In genomic region chr12:49648722-49649032, GRCh38 we compare ENCODE assay signal across 2 cellular contexts.
TF ChIP-seq lines count a peak whose summit lies in the region.

No MANE protein-coding gene starts in this region.

TF ChIP-seq in HepG2, 621 proteins besides CTCF, POLR2A, EP300 and RAD21:
- TF ChIP-seq MYPOP (CRISPR knock-in tag; IDR thresholded peaks at IDR 0.05) (no peak), NPAS2 (CRISPR knock-in tag; IDR thresholded peaks at IDR 0.05; ENCODE audit: borderline replicate concordance) (no peak), ARID2 (CRISPR knock-in tag; IDR thresholded peaks at IDR 0.05; ENCODE audit: borderline replicate concordance) (no peak), POGK (CRISPR knock-in tag; conservative IDR thresholded peaks at IDR 0.05) (no peak), PHB2 (IDR thresholded peaks at IDR 0.05; ENCODE audit: partially characterized antibody) (no peak)
TF ChIP-seq in HepG2: peak in this region for 0.

TF ChIP-seq in K562, 482 proteins besides CTCF, POLR2A, EP300 and RAD21:
- TF ChIP-seq ARNT (IDR thresholded peaks at IDR 0.05) (no peak), TCF7 (IDR thresholded peaks at IDR 0.05; ENCODE audit: borderline replicate concordance) (0 out of 2 replicates have a peak, but pooled peaks have one; percentile 47)
